14 cellular contexts compared by ENCODE assay signal in genomic region chr1:81437213-81437612, GRCh38.
"Had no signal": no experiment of that assay in that cellular context is flagged by ENCODE, and none has a peak within 500 bp of the region (broad histone marks: within the 10 kb centered on the region; RNA-seq: fewer than 3 reads in every experiment).

No MANE protein-coding gene starts in this region.

- ATAC-seq: upper lobe of right lung had no signal

- H3K9me3 ChIP-seq: adrenal gland, upper lobe of right lung had no signal

- DNase-seq: activated naive CD4-positive, alpha-beta T cell treated with anti-CD3 and anti-CD28 coated beads, Interleukin-2, amount 50 U/mL, for 16 hours; activated T-cell treated with anti-CD3 and anti-CD28 coated beads, Interleukin-2, amount 50 U/mL, for 1 hour; adrenal gland; central memory CD4-positive, alpha-beta T cell; cortex of kidney; effector CD8-positive, alpha-beta T cell; islet precursor cell; naive B cell; occipital lobe; stimulated activated CD4-positive, alpha-beta T cell treated with anti-CD3 and anti-CD28 coated beads, Interleukin-2, amount 100 ng/mL, for 48 hours; stimulated activated naive CD4-positive, alpha-beta T cell treated with Interleukin-2 at 50 U/mL for 16 hours; upper lobe of right lung had no signal

- H3K9me3 Mint-ChIP-seq: T-helper 2 cell treated with Interferon-gamma antibody and Interleukin-4, amounts not matched to agents 5 μg/mL and 100 μg/mL, for 36 hours had no signal

- H3K27me3 Mint-ChIP-seq: naive B cell had no signal

- H3K4me3 ChIP-seq: adrenal gland, upper lobe of right lung had no signal

- H3K4me1 ChIP-seq: adrenal gland, upper lobe of right lung had no signal

- H3K27ac Mint-ChIP-seq: naive B cell; T-helper 2 cell treated with Interferon-gamma antibody and Interleukin-4, amounts not matched to agents 5 μg/mL and 100 μg/mL, for 36 hours had no signal

- H3K36me3 Mint-ChIP-seq: naive B cell had no signal

- H3K27ac ChIP-seq: adrenal gland, upper lobe of right lung had no signal

- H3K36me3 ChIP-seq: adrenal gland, upper lobe of right lung had no signal

- H3K4me3 Mint-ChIP-seq: naive B cell; T-helper 2 cell treated with Interferon-gamma antibody and Interleukin-4, amounts not matched to agents 5 μg/mL and 100 μg/mL, for 36 hours had no signal

- H3K27me3 ChIP-seq: adrenal gland, upper lobe of right lung had no signal

- FAIRE-seq: frontal cortex had no signal
